ENCODE assay signal across 23 cellular contexts in genomic region chr18:41864216-41864615, GRCh38.
"Had no signal": no experiment of that assay in that cellular context is flagged by ENCODE, and none has a peak within 500 bp of the region (broad histone marks: within the 10 kb centered on the region; RNA-seq: fewer than 3 reads in every experiment).

No MANE protein-coding gene starts in this region.

- H3K4me3 ChIP-seq: hepatocyte, left ventricle myocardium inferior, lung, mucosa of descending colon, pancreas, psoas muscle, right lobe of liver, smooth muscle cell, tibial nerve, uterus had no signal

- H3K27ac ChIP-seq: hepatocyte, left ventricle myocardium inferior, pancreas, psoas muscle, right lobe of liver, tibial nerve, uterus had no signal

- H3K27me3 ChIP-seq: hepatocyte, pancreas, right lobe of liver, tibial nerve, uterus had no signal

- H3K36me3 ChIP-seq: left ventricle myocardium inferior, pancreas, right lobe of liver, tibial nerve, uterus had no signal

- FAIRE-seq: pancreas had no signal

- DNase-seq: islet precursor cell; left ventricle myocardium inferior; midbrain; mucosa of descending colon; naive thymus-derived CD4-positive, alpha-beta T cell; nucleus accumbens; pancreas; psoas muscle; right lobe of liver; stimulated activated CD4-positive, alpha-beta T cell treated with anti-CD3 and anti-CD28 coated beads, Interleukin-1b, Interleukin-23, amount 100 ng/mL, for 48 hours; stimulated activated CD4-positive, alpha-beta T cell treated with anti-CD3 and anti-CD28 coated beads, Interleukin-2, amount 100 ng/mL, for 48 hours; stimulated activated CD4-positive, alpha-beta T cell treated with anti-CD3 and anti-CD28 coated beads, Interleukin-4, amount 100 ng/mL, for 4 hours; stimulated activated CD8-positive, alpha-beta memory T cell treated with anti-CD3 and anti-CD28 coated beads, Interleukin-4, amount 100 ng/mL, for 48 hours; stimulated activated naive CD4-positive, alpha-beta T cell treated with Interleukin-2 at 50 U/mL for 16 hours; stimulated activated naive CD8-positive, alpha-beta T cell treated with anti-CD3 and anti-CD28 coated beads, Interleukin-15, amount 100 ng/mL, for 72 hours; substantia nigra; uterus had no signal

- H3K4me1 ChIP-seq: left ventricle myocardium inferior, pancreas, psoas muscle, right lobe of liver, tibial nerve, uterus had no signal

- ATAC-seq: mucosa of descending colon; naive thymus-derived CD4-positive, alpha-beta T cell; natural killer cell treated with Interleukin-12 subunit alpha and Interleukin-12 subunit beta and Interleukin-15 and Interleukin-18, amount 100 ng/mL, for 72 hours; pancreas; psoas muscle; right lobe of liver; stimulated activated memory B cell treated with anti-CD40 and anti-IgM and Interleukin-4, amounts not matched to agents 10 μg/mL and 1 μg/mL and 100 μg/mL, for 72 hours; stimulated activated naive CD8-positive, alpha-beta T cell treated with anti-CD3 and anti-CD28 coated beads, Interleukin-15, amount 100 ng/mL, for 72 hours had no signal
